Comparison of ENCODE assay signal across 3 cellular contexts in genomic region chr5:132227235-132227484, GRCh38.
TF ChIP-seq lines count a peak whose summit lies in the region.

No MANE protein-coding gene starts in this region.

TF ChIP-seq in IMR-90, 13 proteins besides CTCF, POLR2A, EP300 and RAD21:
- TF ChIP-seq MXI1 (IDR thresholded peaks at IDR 0.05; ENCODE audit: borderline replicate concordance, low read depth, low read length) (no peak), RFX5 (IDR thresholded peaks at IDR 0.05; ENCODE audit: low read depth, low read length) (no peak), SMC3 (IDR thresholded peaks at IDR 0.05; ENCODE audit: low read depth, low read length) (no peak), BHLHE40 (IDR thresholded peaks at IDR 0.05; ENCODE audit: low read depth, low read length) (no peak), FOS (IDR thresholded peaks at IDR 0.05; ENCODE audit: low read depth, low read length) (no peak), MAFK (IDR thresholded peaks at IDR 0.05; ENCODE audit: low read depth, low read length) (no peak), RCOR1 (IDR thresholded peaks at IDR 0.05; ENCODE audit: insufficient replicate concordance, low read length) (no peak), CEBPB (IDR thresholded peaks at IDR 0.05; ENCODE audit: low read depth, low read length) (no peak), CHD1 (IDR thresholded peaks at IDR 0.05; ENCODE audit: low read depth, low read length) (no peak), NFE2L2 (IDR thresholded peaks at IDR 0.05; ENCODE audit: low read depth, low read length) (no peak), MAZ (IDR thresholded peaks at IDR 0.05; ENCODE audit: borderline replicate concordance, low read depth, low read length) (no peak), USF2 (IDR thresholded peaks at IDR 0.05; ENCODE audit: low read depth, low read length) (no peak)

TF ChIP-seq in GM12878, 131 proteins besides CTCF, POLR2A, EP300 and RAD21:
- TF ChIP-seq TBL1XR1 (IDR thresholded peaks at IDR 0.05; ENCODE audit: low read depth, low read length) (no peak), EGR1 (IDR thresholded peaks at IDR 0.05; ENCODE audit: borderline replicate concordance in 1 of 2, low read depth in 2 of 2, low read length in 2 of 2) (0 out of 3 replicates have a peak, but pooled peaks of 1 of the 2 experiments have one; percentile 7), RBBP5 (conservative IDR thresholded peaks at IDR 0.05) (no peak)
- TF ChIP-seq, protein P1, sequence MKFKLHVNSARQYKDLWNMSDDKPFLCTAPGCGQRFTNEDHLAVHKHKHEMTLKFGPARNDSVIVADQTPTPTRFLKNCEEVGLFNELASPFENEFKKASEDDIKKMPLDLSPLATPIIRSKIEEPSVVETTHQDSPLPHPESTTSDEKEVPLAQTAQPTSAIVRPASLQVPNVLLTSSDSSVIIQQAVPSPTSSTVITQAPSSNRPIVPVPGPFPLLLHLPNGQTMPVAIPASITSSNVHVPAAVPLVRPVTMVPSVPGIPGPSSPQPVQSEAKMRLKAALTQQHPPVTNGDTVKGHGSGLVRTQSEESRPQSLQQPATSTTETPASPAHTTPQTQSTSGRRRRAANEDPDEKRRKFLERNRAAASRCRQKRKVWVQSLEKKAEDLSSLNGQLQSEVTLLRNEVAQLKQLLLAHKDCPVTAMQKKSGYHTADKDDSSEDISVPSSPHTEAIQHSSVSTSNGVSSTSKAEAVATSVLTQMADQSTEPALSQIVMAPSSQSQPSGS (IDR thresholded peaks at IDR 0.05; ENCODE audit: low read length), result no peak
- TF ChIP-seq, protein P2, sequence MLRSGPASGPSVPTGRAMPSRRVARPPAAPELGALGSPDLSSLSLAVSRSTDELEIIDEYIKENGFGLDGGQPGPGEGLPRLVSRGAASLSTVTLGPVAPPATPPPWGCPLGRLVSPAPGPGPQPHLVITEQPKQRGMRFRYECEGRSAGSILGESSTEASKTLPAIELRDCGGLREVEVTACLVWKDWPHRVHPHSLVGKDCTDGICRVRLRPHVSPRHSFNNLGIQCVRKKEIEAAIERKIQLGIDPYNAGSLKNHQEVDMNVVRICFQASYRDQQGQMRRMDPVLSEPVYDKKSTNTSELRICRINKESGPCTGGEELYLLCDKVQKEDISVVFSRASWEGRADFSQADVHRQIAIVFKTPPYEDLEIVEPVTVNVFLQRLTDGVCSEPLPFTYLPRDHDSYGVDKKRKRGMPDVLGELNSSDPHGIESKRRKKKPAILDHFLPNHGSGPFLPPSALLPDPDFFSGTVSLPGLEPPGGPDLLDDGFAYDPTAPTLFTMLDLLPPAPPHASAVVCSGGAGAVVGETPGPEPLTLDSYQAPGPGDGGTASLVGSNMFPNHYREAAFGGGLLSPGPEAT (IDR thresholded peaks at IDR 0.05; ENCODE audit: low read depth), result 0 out of 2 replicates have a peak, but pooled peaks have one; percentile 27
TF ChIP-seq in GM12878: peak in this region for 2.

TF ChIP-seq in liver, 16 proteins besides CTCF, POLR2A, EP300 and RAD21:
- TF ChIP-seq REST (IDR thresholded peaks at IDR 0.05), result no peak
- TF ChIP-seq GABPA (IDR thresholded peaks at IDR 0.05 in 1 of 2, conservative IDR thresholded peaks at IDR 0.05 in 1 of 2), result no peak
- TF ChIP-seq YY1 (IDR thresholded peaks at IDR 0.05), result no peak
- TF ChIP-seq HNF4G (IDR thresholded peaks at IDR 0.05), result no peak
- TF ChIP-seq TAF1 (conservative IDR thresholded peaks at IDR 0.05), result no peak
- no peak for TF ChIP-seq RXRA (IDR thresholded peaks at IDR 0.05)
- TF ChIP-seq, protein P3, sequence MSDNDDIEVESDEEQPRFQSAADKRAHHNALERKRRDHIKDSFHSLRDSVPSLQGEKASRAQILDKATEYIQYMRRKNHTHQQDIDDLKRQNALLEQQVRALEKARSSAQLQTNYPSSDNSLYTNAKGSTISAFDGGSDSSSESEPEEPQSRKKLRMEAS (IDR thresholded peaks at IDR 0.05), result no peak
- no peak for TF ChIP-seq HNF4A (conservative IDR thresholded peaks at IDR 0.05)
- TF ChIP-seq FOXA1 (IDR thresholded peaks at IDR 0.05), result no peak
- TF ChIP-seq ZBTB33 (IDR thresholded peaks at IDR 0.05), result no peak
- no peak for TF ChIP-seq NR2F2 (IDR thresholded peaks at IDR 0.05)
- TF ChIP-seq, protein P4, sequence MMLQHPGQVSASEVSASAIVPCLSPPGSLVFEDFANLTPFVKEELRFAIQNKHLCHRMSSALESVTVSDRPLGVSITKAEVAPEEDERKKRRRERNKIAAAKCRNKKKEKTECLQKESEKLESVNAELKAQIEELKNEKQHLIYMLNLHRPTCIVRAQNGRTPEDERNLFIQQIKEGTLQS (IDR thresholded peaks at IDR 0.05), result no peak
- no peak for TF ChIP-seq JUND (IDR thresholded peaks at IDR 0.05)
